ENCODE assay signal across 8 cellular contexts in the genomic region with DNA sequence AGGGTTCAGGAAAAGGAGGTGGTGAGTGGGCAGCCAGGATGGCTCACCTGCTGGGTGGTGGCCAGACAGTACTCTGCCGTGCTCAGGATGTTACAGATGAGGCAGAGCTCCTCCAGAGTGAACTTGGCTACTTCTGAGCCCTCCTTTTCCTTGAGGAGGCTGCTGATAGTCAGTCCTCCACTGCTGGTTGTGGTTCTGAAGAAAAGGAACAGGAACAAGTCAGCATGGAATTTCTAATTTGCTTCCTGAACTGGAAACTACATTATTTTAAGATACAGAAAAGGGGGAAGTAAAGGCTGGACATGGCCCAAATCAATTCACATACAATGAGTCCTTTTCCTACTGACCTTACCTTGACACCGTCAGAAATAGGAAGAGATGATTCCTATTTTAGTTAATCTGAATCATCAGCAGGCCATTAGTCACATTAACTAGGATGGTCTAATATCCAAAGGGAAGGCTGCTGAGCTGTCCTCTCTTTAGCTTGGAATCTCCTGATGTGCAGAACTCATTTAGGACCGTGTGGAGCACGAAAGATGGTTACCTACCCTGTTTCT.
A peak's percentile ranks its signal among the peaks of the same experiment; 100 is the strongest.
DNase-seq lines count a peak whose midpoint lies in the region; ATAC-seq and TF ChIP-seq lines count a peak whose summit lies in the region.

No MANE protein-coding gene starts in this region.

- H3K9me3 Mint-ChIP-seq in activated CD8-positive, alpha-beta T cell treated with anti-CD3 and anti-CD28 coated beads for 36 hours, result no peaks in the 10 kb centered on the region

- POLR2A ChIA-PET in activated CD8-positive, alpha-beta T cell treated with anti-CD3 and anti-CD28 coated beads for 36 hours (lab: Charles Lee), result interaction anchor here (0.9 kb wide), 1 partner anchor 116 kb away, joined by 3 read pairs; no protein-coding TSS in a partner anchor

- CTCF ChIA-PET in activated CD8-positive, alpha-beta T cell treated with anti-CD3 and anti-CD28 coated beads for 36 hours (lab: Charles Lee), result interaction anchor here (1.1 to 2.5 kb wide), 2 partner anchors 140 to 148 kb away, joined by 3 to 10 read pairs; no protein-coding TSS in a partner anchor

- in situ Hi-C loops in ACHN (cut with HindIII; ENCODE audit: low pct_ligation_motif_present, low pct_unique_long_range_greater_than_20kb, low sequenced_read_pairs), result no loop called here

- DNase-seq in GM03348 (ENCODE audit: low spot score), result peak; percentile 32
- DNase-seq in activated CD8-positive, alpha-beta T cell treated with anti-CD3 and anti-CD28 coated beads for 36 hours, result no peak
- peak in 1 of 2 donors; percentile 44 for DNase-seq in foreskin keratinocyte
- DNase-seq in pons (ENCODE audit: low spot score), result peak; percentile 37
- no peak for DNase-seq in ACHN
- DNase-seq in DMS153 (lab: John Stamatoyannopoulos, UW), result no peak

- no peak for TF ChIP-seq CTCF in activated CD8-positive, alpha-beta T cell treated with anti-CD3 and anti-CD28 coated beads for 36 hours (IDR thresholded peaks at IDR 0.05)
- TF ChIP-seq CTCF in foreskin keratinocyte (conservative IDR thresholded peaks at IDR 0.05), result no peak

- H3K4me1 ChIP-seq in foreskin keratinocyte, result peaks cover 22% of the 10 kb centered on the region

- no peaks in the 10 kb centered on the region for H3K27me3 Mint-ChIP-seq in activated CD8-positive, alpha-beta T cell treated with anti-CD3 and anti-CD28 coated beads for 36 hours

- peaks cover 20% of the 10 kb centered on the region for H3K36me3 Mint-ChIP-seq in activated CD8-positive, alpha-beta T cell treated with anti-CD3 and anti-CD28 coated beads for 36 hours (ENCODE audit: low read depth)

- no peak overlapping the region for H3K27ac ChIP-seq in foreskin keratinocyte

- no peaks in the 10 kb centered on the region for H3K27me3 ChIP-seq in foreskin keratinocyte

- H3K4me1 Mint-ChIP-seq in activated CD8-positive, alpha-beta T cell treated with anti-CD3 and anti-CD28 coated beads for 36 hours (ENCODE audit: low read depth), result peaks cover 12% of the 10 kb centered on the region

- no peak overlapping the region for H3K4me3 Mint-ChIP-seq in activated CD8-positive, alpha-beta T cell treated with anti-CD3 and anti-CD28 coated beads for 36 hours

- intact Hi-C loops in activated CD8-positive, alpha-beta T cell treated with anti-CD3 and anti-CD28 coated beads for 36 hours (cut with micrococcal nuclease), result no loop called here

- peak overlapping the region; percentile 52 for H3K27ac Mint-ChIP-seq in activated CD8-positive, alpha-beta T cell treated with anti-CD3 and anti-CD28 coated beads for 36 hours

- ATAC-seq in activated CD8-positive, alpha-beta T cell treated with anti-CD3 and anti-CD28 coated beads for 36 hours, result no peak
- ATAC-seq in foreskin keratinocyte, result peak; percentile 34
- no peak for ATAC-seq in HG03196 (IDR thresholded peaks at IDR 0.05; ENCODE audit: unreplicated experiment)
- no peak for ATAC-seq in HG03439 (IDR thresholded peaks at IDR 0.05; ENCODE audit: unreplicated experiment)

Comparison
In these comparisons a context has a peak if more than half of its experiments do, and no peak if none do; other contexts are left out.
1. DNase-seq: peak in GM03348 (single experiment) and pons (single experiment); none in activated CD8-positive, alpha-beta T cell treated with anti-CD3 and anti-CD28 coated beads for 36 hours (single experiment), ACHN (single experiment) and DMS153 (single experiment).